Comparison of ENCODE assay signal across 15 cellular contexts in genomic region chrX:150842198-150842553, GRCh38. TPM values are rescaled to one million over a fixed set of nuclear protein-coding genes. Genes with fewer than 3 reads are reported as not detected.
DNase-seq lines count a peak whose midpoint lies in the region; FAIRE-seq and TF ChIP-seq lines count a peak whose summit lies in the region.
"Had no signal": no experiment of that assay in that cellular context is flagged by ENCODE, and none has a peak within 500 bp of the region (broad histone marks: within the 10 kb centered on the region; RNA-seq: fewer than 3 reads in every experiment).

No MANE protein-coding gene starts in this region.

- H3K36me3 ChIP-seq in brain microvascular endothelial cell (replicated peaks), result no peaks in the 10 kb centered on the region
- H3K36me3 ChIP-seq in right atrium auricular region, result no peaks in the 10 kb centered on the region
- H3K36me3 ChIP-seq: tibial artery had no signal

- FAIRE-seq in HTR-8/SVneo (lab: Jason Lieb, UNC), result no peak
- FAIRE-seq: GM12878 had no signal

- no peaks in the 10 kb centered on the region for H3K9me3 ChIP-seq in right atrium auricular region
- H3K9me3 ChIP-seq: tibial artery had no signal

- no peaks in the 10 kb centered on the region for H3K4me1 ChIP-seq in right atrium auricular region

- H3K27me3 ChIP-seq in brain microvascular endothelial cell (replicated peaks), result no peaks in the 10 kb centered on the region
- no peaks in the 10 kb centered on the region for H3K27me3 ChIP-seq in right atrium auricular region
- H3K27me3 ChIP-seq: tibial artery had no signal

- TF ChIP-seq CTCF in brain microvascular endothelial cell (IDR thresholded peaks at IDR 0.05; ENCODE audit: low read depth, low read length, missing control alignments), result no peak
- no peak for TF ChIP-seq CTCF in right atrium auricular region (IDR thresholded peaks at IDR 0.05)

- H3K27ac ChIP-seq in brain microvascular endothelial cell (no peak overlapping the region), right atrium auricular region (no peak overlapping the region)
- H3K27ac ChIP-seq: tibial artery had no signal

- no peak overlapping the region for H3K4me3 ChIP-seq in brain microvascular endothelial cell (ENCODE audit: low read depth, low read length)
- no peak overlapping the region for H3K4me3 ChIP-seq in right atrium auricular region
- H3K4me3 ChIP-seq: GM12878, skin epidermis, tibial artery had no signal

- DNase-seq in DMS79 (lab: John Stamatoyannopoulos, UW), result peak; percentile 67
- DNase-seq in NCI-H2029 (lab: John Stamatoyannopoulos, UW), result peak; percentile 81
- DNase-seq in SHP77 treated with DMSO at 0.1 percent for 48 hours (lab: John Stamatoyannopoulos, UW), result peak; percentile 38
- peak; percentile 28 for DNase-seq in retina
- DNase-seq in ecto neural progenitor cell (ENCODE audit: low spot score), result no peak
- DNase-seq in brain microvascular endothelial cell, result no peak
- DNase-seq in HTR-8/SVneo (ENCODE audit: insufficient read length, low spot score), result no peak
- no peak for DNase-seq in right atrium auricular region (ENCODE audit: low spot score)
- DNase-seq: activated B cell treated with CpG ODN at 0.5 μM for 24 hours, activated gamma-delta T cell, anterior cingulate cortex, NCI-H526 treated with DMSO at 0.1 percent for 48 hours, tibial artery had no signal

- in situ Hi-C loops in brain microvascular endothelial cell (cut with HindIII; ENCODE audit: low pct_ligation_motif_present, low sequenced_read_pairs), result no loop called here

RNA-seq across cellular contexts. Expression of gene CD99L2, which starts 56.3 kb away (rescaled TPM):
- 10 to 100 TPM; 66.0 to 72.0 TPM for total RNA-seq in right atrium auricular region

Comparison
In these comparisons a context has a peak if more than half of its experiments do, and no peak if none do; other contexts are left out.
1. DNase-seq: peak in DMS79 (single experiment), NCI-H2029 (single experiment), SHP77 treated with DMSO at 0.1 percent for 48 hours (single experiment) and retina (single experiment); none in ecto neural progenitor cell (single experiment), brain microvascular endothelial cell (single experiment), HTR-8/SVneo (single experiment) and right atrium auricular region (single experiment).